15 cellular contexts compared by ENCODE assay signal in the genomic region with DNA sequence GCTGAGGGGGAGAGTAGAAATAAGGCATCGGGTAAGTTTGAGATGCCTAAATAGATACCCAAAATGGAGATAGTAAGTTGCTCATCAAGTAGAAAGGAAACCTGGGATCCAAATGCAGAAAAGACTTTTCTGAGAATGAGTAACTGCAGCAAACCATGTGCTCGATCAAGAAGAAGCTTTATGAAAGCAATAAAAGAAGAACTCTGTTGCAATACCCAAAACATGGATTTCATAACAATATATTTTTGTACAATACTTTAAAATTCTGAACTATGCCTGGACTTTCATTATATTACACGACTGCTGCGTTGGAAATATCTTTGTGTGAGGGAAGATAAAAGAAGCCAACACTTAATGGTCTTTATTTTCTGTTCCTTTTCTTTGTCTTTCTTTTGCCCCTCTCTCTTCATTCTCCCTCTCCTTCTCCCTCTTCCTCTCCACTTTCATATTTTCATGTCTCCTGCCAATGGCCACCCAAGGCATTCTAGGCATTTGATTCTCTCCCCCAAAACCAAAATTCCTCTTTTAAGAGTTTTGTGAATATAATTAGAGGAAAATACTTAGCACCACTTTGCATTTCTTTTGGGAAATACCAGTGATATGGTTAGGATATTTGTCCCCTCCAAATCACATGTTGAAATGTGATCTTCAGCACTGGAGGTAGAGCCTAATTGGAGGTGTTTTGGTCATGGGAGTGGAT.
"Had no signal": no experiment of that assay in that cellular context is flagged by ENCODE, and none has a peak within 500 bp of the region (broad histone marks: within the 10 kb centered on the region; RNA-seq: fewer than 3 reads in every experiment).

No MANE protein-coding gene starts in this region.

- H3K4me3 ChIP-seq: adrenal gland, body of pancreas, upper lobe of left lung had no signal

- H3K4me1 ChIP-seq: adrenal gland, body of pancreas had no signal

- DNase-seq: activated CD4-positive, alpha-beta T cell treated with anti-CD3 and anti-CD28 coated beads for 48 hours; activated CD8-positive, alpha-beta T cell treated with anti-CD3 and anti-CD28 coated beads, Interleukin-2, amount 10 ng/mL, durations not matched to agents 7 days and 5 days; activated naive CD4-positive, alpha-beta T cell treated with anti-CD3 and anti-CD28 coated beads, Interleukin-2, amount 10 ng/mL, durations not matched to agents 7 days and 5 days; adrenal gland; body of pancreas; natural killer cell; occipital lobe; stimulated activated CD4-positive, alpha-beta T cell treated with anti-CD3 and anti-CD28 coated beads, Interleukin-4, amount 100 ng/mL, for 1 hour; stimulated activated CD8-positive, alpha-beta memory T cell treated with anti-CD3 and anti-CD28 coated beads, Interleukin-4, amount 100 ng/mL, for 48 hours; stimulated activated naive CD8-positive, alpha-beta T cell treated with anti-CD3 and anti-CD28 coated beads, Interleukin-15, Interleukin-2, amounts not matched to agents 100 U/mL and 50 U/mL, for 24 hours; T1000; upper lobe of left lung; WERI-Rb-1 had no signal

- H3K27ac ChIP-seq: adrenal gland, body of pancreas, WERI-Rb-1 had no signal

- H3K27ac Mint-ChIP-seq: activated CD8-positive, alpha-beta T cell treated with anti-CD3 and anti-CD28 coated beads, Interleukin-2, amount 10 ng/mL, durations not matched to agents 7 days and 5 days; activated naive CD4-positive, alpha-beta T cell treated with anti-CD3 and anti-CD28 coated beads, Interleukin-2, amount 10 ng/mL, durations not matched to agents 7 days and 5 days; activated T-helper 17 cell treated with anti-CD3 and anti-CD28 coated beads, Interleukin-2, amount 50 U/mL, for 72 hours; natural killer cell had no signal

- H3K36me3 Mint-ChIP-seq: activated naive CD4-positive, alpha-beta T cell treated with anti-CD3 and anti-CD28 coated beads, Interleukin-2, amount 10 ng/mL, durations not matched to agents 7 days and 5 days; natural killer cell had no signal

- H3K36me3 ChIP-seq: adrenal gland, upper lobe of left lung, WERI-Rb-1 had no signal

- H3K9me3 ChIP-seq: adrenal gland, body of pancreas, upper lobe of left lung had no signal

- H3K4me3 Mint-ChIP-seq: activated CD8-positive, alpha-beta T cell treated with anti-CD3 and anti-CD28 coated beads, Interleukin-2, amount 10 ng/mL, durations not matched to agents 7 days and 5 days; activated naive CD4-positive, alpha-beta T cell treated with anti-CD3 and anti-CD28 coated beads, Interleukin-2, amount 10 ng/mL, durations not matched to agents 7 days and 5 days; activated T-helper 17 cell treated with anti-CD3 and anti-CD28 coated beads, Interleukin-2, amount 50 U/mL, for 72 hours; central memory CD8-positive, alpha-beta T cell; natural killer cell had no signal

- H3K9me3 Mint-ChIP-seq: activated naive CD4-positive, alpha-beta T cell treated with anti-CD3 and anti-CD28 coated beads, Interleukin-2, amount 10 ng/mL, durations not matched to agents 7 days and 5 days; activated T-helper 17 cell treated with anti-CD3 and anti-CD28 coated beads, Interleukin-2, amount 50 U/mL, for 72 hours; central memory CD8-positive, alpha-beta T cell; natural killer cell had no signal

- H3K27me3 ChIP-seq: adrenal gland, body of pancreas, upper lobe of left lung had no signal
